In the genomic region with DNA sequence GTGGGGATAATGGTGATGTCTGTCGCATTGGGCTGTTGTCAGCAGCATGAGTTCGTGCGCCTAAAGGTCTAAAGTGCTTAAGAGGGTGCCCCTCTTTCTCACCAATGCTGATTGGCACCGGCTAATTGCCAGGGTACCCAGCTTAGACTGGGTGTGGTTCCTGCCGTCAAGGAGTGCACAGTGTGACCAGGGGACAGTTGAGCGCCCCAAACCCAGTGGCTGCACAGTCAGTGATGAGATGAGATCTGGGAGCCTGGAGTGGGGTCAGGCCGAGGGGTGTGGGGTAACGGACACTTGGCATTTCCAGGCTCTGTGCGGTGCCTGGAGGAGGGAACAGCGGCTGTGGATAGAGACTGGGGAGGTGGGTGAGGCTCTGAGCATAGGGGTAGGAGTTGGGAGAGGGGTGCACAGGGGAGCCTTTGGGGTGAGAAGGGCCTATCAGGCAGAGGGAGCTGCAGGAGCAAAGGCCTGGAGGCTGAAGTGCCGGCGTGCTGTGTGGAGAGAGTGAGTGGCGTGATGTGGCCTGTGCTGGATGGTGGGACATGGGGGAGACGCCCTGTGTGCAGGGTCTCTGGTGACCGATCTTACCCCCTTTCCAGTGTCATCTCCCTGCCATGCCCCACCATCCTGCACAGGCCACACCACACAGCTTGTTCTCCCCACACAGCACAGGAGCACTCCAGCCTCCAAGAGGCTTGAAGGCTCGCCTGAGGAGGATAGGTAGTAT, we compare ENCODE assay signal across 25 cellular contexts. TPM values are rescaled to one million over a fixed set of nuclear protein-coding genes. Genes with fewer than 3 reads are reported as not detected.
DNase-seq lines count a peak whose midpoint lies in the region; ATAC-seq and TF ChIP-seq lines count a peak whose summit lies in the region.
"Had no signal": no experiment of that assay in that cellular context is flagged by ENCODE, and none has a peak within 500 bp of the region (broad histone marks: within the 10 kb centered on the region; RNA-seq: fewer than 3 reads in every experiment).

No MANE protein-coding gene starts in this region.

- H3K9me3 ChIP-seq in T-helper 17 cell (ENCODE audit: control insufficient read depth, low read length, poor library complexity, severe bottlenecking) = no peaks in the 10 kb centered on the region
- no peaks in the 10 kb centered on the region for H3K9me3 ChIP-seq in endodermal cell (ENCODE audit: control insufficient read depth, low read length)
- H3K9me3 ChIP-seq in upper lobe of left lung = no peaks in the 10 kb centered on the region

- H3K27ac Mint-ChIP-seq in stimulated activated naive CD8-positive, alpha-beta T cell treated with anti-CD3 and anti-CD28 coated beads, Interleukin-15, amount 100 ng/mL, for 72 hours = peak overlapping the region; percentile 28 to 81
- H3K27ac Mint-ChIP-seq in T-helper 17 cell = peak overlapping the region; percentile 83
- peak overlapping the region; percentile 39 for H3K27ac Mint-ChIP-seq in endodermal cell
- peak overlapping the region; percentile 31 for H3K27ac Mint-ChIP-seq in type B pancreatic cell
- H3K27ac Mint-ChIP-seq in naive thymus-derived CD8-positive, alpha-beta T cell = peak overlapping the region in 5 of 10 donors; percentile 11 to 93 (median 25)
- H3K27ac Mint-ChIP-seq: B cell had no signal

- H3K9ac ChIP-seq in endodermal cell (ENCODE audit: extremely low read depth, low read length, poor library complexity, severe bottlenecking) = no peak overlapping the region

- WGBS in endodermal cell (ENCODE audit: insufficient coverage in 1 of 2, insufficient read length in 1 of 2), 2 experiments = 92 to 99% methylated on average over 10 to 14 of the region's 16 CpGs
- 94% methylated on average over 16 of the region's 16 CpGs for WGBS in upper lobe of left lung, 2 donors

- no peak for DNase-seq in stimulated activated naive CD8-positive, alpha-beta T cell treated with anti-CD3 and anti-CD28 coated beads, Interleukin-15, amount 100 ng/mL, for 72 hours
- DNase-seq in stimulated activated naive CD8-positive, alpha-beta T cell treated with anti-CD3 and anti-CD28 coated beads, Interleukin-15, Interleukin-2, amounts not matched to agents 100 U/mL and 50 U/mL, for 24 hours = no peak
- DNase-seq in T-helper 17 cell = no peak
- DNase-seq in endodermal cell = no peak
- no peak for DNase-seq in type B pancreatic cell (ENCODE audit: extremely low spot score, unreplicated experiment)
- no peak for DNase-seq in upper lobe of left lung
- no peak for DNase-seq in naive thymus-derived CD8-positive, alpha-beta T cell
- DNase-seq: IMR-90, KG1, NCI-H1048, NCI-H1417 treated with DMSO at 0.1 percent for 48 hours, NCI-H1694 treated with DMSO at 0.1 percent for 48 hours, NCI-H2081, NCI-H2171, NCI-H226, NCI-H510A, NCI-H69, RPMI8226, SHP77 treated with DMSO at 0.1 percent for 48 hours had no signal

- no peaks in the 10 kb centered on the region for H3K9me3 Mint-ChIP-seq in stimulated activated naive CD8-positive, alpha-beta T cell treated with anti-CD3 and anti-CD28 coated beads, Interleukin-15, amount 100 ng/mL, for 72 hours
- H3K9me3 Mint-ChIP-seq in endodermal cell = no peaks in the 10 kb centered on the region
- no peaks in the 10 kb centered on the region for H3K9me3 Mint-ChIP-seq in type B pancreatic cell
- H3K9me3 Mint-ChIP-seq in naive thymus-derived CD8-positive, alpha-beta T cell = no peaks in the 10 kb centered on the region

- H3K4me1 ChIP-seq in endodermal cell (ENCODE audit: control insufficient read depth, insufficient read depth, low read length) = no peaks in the 10 kb centered on the region
- H3K4me1 ChIP-seq in upper lobe of left lung = peaks cover 9 to 14% (median 10%) of the 10 kb centered on the region in 4 donors

- H3K27ac ChIP-seq in endodermal cell (ENCODE audit: low read depth, low read length) (no peak overlapping the region), upper lobe of left lung (peak overlapping the region in 1 of 4 donors; percentile 34)
- H3K27ac ChIP-seq: C4-2B, SK-N-MC had no signal

- H3K36me3 Mint-ChIP-seq in T-helper 17 cell (ENCODE audit: low read depth) (no peaks in the 10 kb centered on the region), endodermal cell (ENCODE audit: low read depth) (no peaks in the 10 kb centered on the region), type B pancreatic cell (peaks cover 3% of the 10 kb centered on the region)
- no peaks in the 10 kb centered on the region for H3K36me3 Mint-ChIP-seq in naive thymus-derived CD8-positive, alpha-beta T cell

- H3K4me3 Mint-ChIP-seq in stimulated activated naive CD8-positive, alpha-beta T cell treated with anti-CD3 and anti-CD28 coated beads, Interleukin-15, amount 100 ng/mL, for 72 hours = no peak overlapping the region
- H3K4me3 Mint-ChIP-seq in T-helper 17 cell (no peak overlapping the region), endodermal cell (no peak overlapping the region), type B pancreatic cell (no peak overlapping the region)
- peak overlapping the region in 3 of 10 donors; percentile 12 to 73 (median 44) for H3K4me3 Mint-ChIP-seq in naive thymus-derived CD8-positive, alpha-beta T cell
- H3K4me3 Mint-ChIP-seq: B cell had no signal

- no peaks in the 10 kb centered on the region for H3K27me3 Mint-ChIP-seq in stimulated activated naive CD8-positive, alpha-beta T cell treated with anti-CD3 and anti-CD28 coated beads, Interleukin-15, amount 100 ng/mL, for 72 hours
- H3K27me3 Mint-ChIP-seq in T-helper 17 cell (no peaks in the 10 kb centered on the region), endodermal cell (ENCODE audit: insufficient read depth) (no peaks in the 10 kb centered on the region), type B pancreatic cell (no peaks in the 10 kb centered on the region)
- no peaks in the 10 kb centered on the region for H3K27me3 Mint-ChIP-seq in naive thymus-derived CD8-positive, alpha-beta T cell
- H3K27me3 Mint-ChIP-seq: B cell had no signal

- H3K4me3 ChIP-seq in endodermal cell (ENCODE audit: low read length) (no peak overlapping the region), upper lobe of left lung (no peak overlapping the region)
- H3K4me3 ChIP-seq: SK-N-MC had no signal

- H3K36me3 ChIP-seq in endodermal cell (ENCODE audit: control insufficient read depth, insufficient read depth, low read length) (no peaks in the 10 kb centered on the region), upper lobe of left lung (peaks cover 0 to 8% (median 3%) of the 10 kb centered on the region in 4 donors)

- TF ChIP-seq CTCF in endodermal cell (conservative IDR thresholded peaks at IDR 0.05) (no peak), type B pancreatic cell (conservative IDR thresholded peaks at IDR 0.05) (no peak), upper lobe of left lung (IDR thresholded peaks at IDR 0.05) (no peak)

- H3K27me3 ChIP-seq in endodermal cell (ENCODE audit: control insufficient read depth, insufficient read depth, low read length, poor library complexity, severe bottlenecking) (no peaks in the 10 kb centered on the region), upper lobe of left lung (no peaks in the 10 kb centered on the region)

- POLR2A ChIA-PET in naive thymus-derived CD8-positive, alpha-beta T cell (lab: Charles Lee) = interaction anchor here (1.5 kb wide), 1 partner anchor 21 kb away, joined by 3 read pairs; no protein-coding TSS in a partner anchor

- TF ChIP-seq POLR2A in upper lobe of left lung (IDR thresholded peaks at IDR 0.05) = no peak

- no peak for ATAC-seq in stimulated activated naive CD8-positive, alpha-beta T cell treated with anti-CD3 and anti-CD28 coated beads, Interleukin-15, amount 100 ng/mL, for 72 hours
- no peak for ATAC-seq in stimulated activated naive CD8-positive, alpha-beta T cell treated with anti-CD3 and anti-CD28 coated beads, Interleukin-15, Interleukin-2, amounts not matched to agents 100 U/mL and 50 U/mL, for 24 hours
- ATAC-seq in T-helper 17 cell (no peak), HG02938 (IDR thresholded peaks at IDR 0.05; ENCODE audit: unreplicated experiment) (no peak), upper lobe of left lung (ENCODE audit: low FRiP score in 2 of 2) (no peak)
- no peak for ATAC-seq in naive thymus-derived CD8-positive, alpha-beta T cell

- no peak for TF ChIP-seq EP300 in upper lobe of left lung (IDR thresholded peaks at IDR 0.05)

- H3K4me1 Mint-ChIP-seq in stimulated activated naive CD8-positive, alpha-beta T cell treated with anti-CD3 and anti-CD28 coated beads, Interleukin-15, amount 100 ng/mL, for 72 hours = peaks cover 51% of the 10 kb centered on the region
- H3K4me1 Mint-ChIP-seq in T-helper 17 cell = peaks cover 29% of the 10 kb centered on the region
- H3K4me1 Mint-ChIP-seq in endodermal cell = peaks cover 3% of the 10 kb centered on the region
- peaks cover 14% of the 10 kb centered on the region for H3K4me1 Mint-ChIP-seq in type B pancreatic cell (ENCODE audit: unreplicated experiment)
- peaks cover 30 to 55% (median 42%) of the 10 kb centered on the region in 4 donors for H3K4me1 Mint-ChIP-seq in naive thymus-derived CD8-positive, alpha-beta T cell

RNA-seq across cellular contexts. Expression of gene SNX20, which starts 58.3 kb away (rescaled TPM):
- total RNA-seq in T-helper 17 cell (10 to 100 TPM; 44.0 to 58.9 TPM), endodermal cell (not detected), type B pancreatic cell (ENCODE audit: low replicate concordance) (not detected in 2 replicates), upper lobe of left lung (10 to 100 TPM in 4 of 6 donors, 1 to 10 TPM in 2; 3.2 to 16.9 (median 13.2) TPM)
- polyA plus RNA-seq in endodermal cell (2013, experiment 1 of 2) = not detected
- not detected for polyA plus RNA-seq in endodermal cell (2013, experiment 2 of 2)
- total RNA-seq in naive thymus-derived CD8-positive, alpha-beta T cell = 10 to 100 TPM; 38.3 to 42.8 TPM
- 10 to 100 TPM; 31.1 to 50.4 (median 34.4) TPM for polyA plus RNA-seq in naive thymus-derived CD8-positive, alpha-beta T cell
- total RNA-seq: A673, H4, IMR-90 had no signal
- polyA plus RNA-seq: IMR-90 had no signal
